1 cellular context compared by ENCODE assay signal in the genomic region with DNA sequence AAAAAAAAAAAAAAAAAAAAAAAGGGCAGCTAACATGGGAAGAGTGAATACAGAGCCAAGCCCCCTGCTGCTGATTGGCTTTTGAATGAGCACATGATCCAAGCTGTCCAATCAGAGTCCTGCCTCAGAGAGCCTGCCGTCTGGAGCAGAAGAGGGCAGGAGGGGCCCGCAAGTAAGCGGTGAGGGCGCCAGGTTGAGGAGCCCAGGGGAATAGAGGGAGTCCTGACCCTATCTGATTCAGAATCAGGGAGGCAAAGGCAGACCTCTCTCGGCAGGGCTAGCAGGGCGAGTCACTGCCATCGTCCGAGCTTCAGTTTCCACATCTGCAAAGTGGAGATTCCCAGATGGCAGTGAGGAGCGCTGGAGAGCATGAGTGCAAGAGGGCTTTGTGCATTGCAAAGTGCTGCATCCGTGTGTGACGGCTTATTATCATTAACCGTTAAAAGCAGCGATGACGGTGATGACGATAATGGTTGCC.
TF ChIP-seq lines count a peak whose summit lies in the region.

No MANE protein-coding gene starts in this region.

TF ChIP-seq in GM23338, 12 proteins besides CTCF, POLR2A, EP300 and RAD21 (continued from another document):
- TF ChIP-seq, protein P1, sequence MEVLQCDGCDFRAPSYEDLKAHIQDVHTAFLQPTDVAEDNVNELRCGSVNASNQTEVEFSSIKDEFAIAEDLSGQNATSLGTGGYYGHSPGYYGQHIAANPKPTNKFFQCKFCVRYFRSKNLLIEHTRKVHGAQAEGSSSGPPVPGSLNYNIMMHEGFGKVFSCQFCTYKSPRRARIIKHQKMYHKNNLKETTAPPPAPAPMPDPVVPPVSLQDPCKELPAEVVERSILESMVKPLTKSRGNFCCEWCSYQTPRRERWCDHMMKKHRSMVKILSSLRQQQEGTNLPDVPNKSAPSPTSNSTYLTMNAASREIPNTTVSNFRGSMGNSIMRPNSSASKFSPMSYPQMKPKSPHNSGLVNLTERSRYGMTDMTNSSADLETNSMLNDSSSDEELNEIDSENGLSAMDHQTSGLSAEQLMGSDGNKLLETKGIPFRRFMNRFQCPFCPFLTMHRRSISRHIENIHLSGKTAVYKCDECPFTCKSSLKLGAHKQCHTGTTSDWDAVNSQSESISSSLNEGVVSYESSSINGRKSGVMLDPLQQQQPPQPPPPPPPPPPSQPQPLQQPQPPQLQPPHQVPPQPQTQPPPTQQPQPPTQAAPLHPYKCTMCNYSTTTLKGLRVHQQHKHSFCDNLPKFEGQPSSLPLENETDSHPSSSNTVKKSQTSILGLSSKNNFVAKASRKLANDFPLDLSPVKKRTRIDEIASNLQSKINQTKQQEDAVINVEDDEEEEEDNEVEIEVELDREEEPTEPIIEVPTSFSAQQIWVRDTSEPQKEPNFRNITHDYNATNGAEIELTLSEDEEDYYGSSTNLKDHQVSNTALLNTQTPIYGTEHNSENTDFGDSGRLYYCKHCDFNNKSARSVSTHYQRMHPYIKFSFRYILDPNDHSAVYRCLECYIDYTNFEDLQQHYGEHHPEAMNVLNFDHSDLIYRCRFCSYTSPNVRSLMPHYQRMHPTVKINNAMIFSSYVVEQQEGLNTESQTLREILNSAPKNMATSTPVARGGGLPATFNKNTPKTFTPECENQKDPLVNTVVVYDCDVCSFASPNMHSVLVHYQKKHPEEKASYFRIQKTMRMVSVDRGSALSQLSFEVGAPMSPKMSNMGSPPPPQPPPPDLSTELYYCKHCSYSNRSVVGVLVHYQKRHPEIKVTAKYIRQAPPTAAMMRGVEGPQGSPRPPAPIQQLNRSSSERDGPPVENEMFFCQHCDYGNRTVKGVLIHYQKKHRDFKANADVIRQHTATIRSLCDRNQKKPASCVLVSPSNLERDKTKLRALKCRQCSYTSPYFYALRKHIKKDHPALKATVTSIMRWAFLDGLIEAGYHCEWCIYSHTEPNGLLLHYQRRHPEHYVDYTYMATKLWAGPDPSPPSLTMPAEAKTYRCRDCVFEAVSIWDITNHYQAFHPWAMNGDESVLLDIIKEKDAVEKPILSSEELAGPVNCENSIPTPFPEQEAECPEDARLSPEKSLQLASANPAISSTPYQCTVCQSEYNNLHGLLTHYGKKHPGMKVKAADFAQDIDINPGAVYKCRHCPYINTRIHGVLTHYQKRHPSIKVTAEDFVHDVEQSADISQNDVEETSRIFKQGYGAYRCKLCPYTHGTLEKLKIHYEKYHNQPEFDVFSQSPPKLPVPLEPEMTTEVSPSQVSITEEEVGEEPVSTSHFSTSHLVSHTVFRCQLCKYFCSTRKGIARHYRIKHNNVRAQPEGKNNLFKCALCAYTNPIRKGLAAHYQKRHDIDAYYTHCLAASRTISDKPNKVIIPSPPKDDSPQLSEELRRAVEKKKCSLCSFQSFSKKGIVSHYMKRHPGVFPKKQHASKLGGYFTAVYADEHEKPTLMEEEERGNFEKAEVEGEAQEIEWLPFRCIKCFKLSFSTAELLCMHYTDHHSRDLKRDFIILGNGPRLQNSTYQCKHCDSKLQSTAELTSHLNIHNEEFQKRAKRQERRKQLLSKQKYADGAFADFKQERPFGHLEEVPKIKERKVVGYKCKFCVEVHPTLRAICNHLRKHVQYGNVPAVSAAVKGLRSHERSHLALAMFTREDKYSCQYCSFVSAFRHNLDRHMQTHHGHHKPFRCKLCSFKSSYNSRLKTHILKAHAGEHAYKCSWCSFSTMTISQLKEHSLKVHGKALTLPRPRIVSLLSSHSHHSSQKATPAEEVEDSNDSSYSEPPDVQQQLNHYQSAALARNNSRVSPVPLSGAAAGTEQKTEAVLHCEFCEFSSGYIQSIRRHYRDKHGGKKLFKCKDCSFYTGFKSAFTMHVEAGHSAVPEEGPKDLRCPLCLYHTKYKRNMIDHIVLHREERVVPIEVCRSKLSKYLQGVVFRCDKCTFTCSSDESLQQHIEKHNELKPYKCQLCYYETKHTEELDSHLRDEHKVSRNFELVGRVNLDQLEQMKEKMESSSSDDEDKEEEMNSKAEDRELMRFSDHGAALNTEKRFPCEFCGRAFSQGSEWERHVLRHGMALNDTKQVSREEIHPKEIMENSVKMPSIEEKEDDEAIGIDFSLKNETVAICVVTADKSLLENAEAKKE (CRISPR knock-in tag; IDR thresholded peaks at IDR 0.05) = no peak
- TF ChIP-seq, protein P2, sequence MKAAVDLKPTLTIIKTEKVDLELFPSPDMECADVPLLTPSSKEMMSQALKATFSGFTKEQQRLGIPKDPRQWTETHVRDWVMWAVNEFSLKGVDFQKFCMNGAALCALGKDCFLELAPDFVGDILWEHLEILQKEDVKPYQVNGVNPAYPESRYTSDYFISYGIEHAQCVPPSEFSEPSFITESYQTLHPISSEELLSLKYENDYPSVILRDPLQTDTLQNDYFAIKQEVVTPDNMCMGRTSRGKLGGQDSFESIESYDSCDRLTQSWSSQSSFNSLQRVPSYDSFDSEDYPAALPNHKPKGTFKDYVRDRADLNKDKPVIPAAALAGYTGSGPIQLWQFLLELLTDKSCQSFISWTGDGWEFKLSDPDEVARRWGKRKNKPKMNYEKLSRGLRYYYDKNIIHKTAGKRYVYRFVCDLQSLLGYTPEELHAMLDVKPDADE (IDR thresholded peaks at IDR 0.05) = no peak
- TF ChIP-seq STAT1 (IDR thresholded peaks at IDR 0.05; ENCODE audit: unreplicated experiment) = no peak
